ENCODE assay signal across 8 cellular contexts in genomic region chr6:85460951-85461805, GRCh38. TPM values are rescaled to one million over a fixed set of nuclear protein-coding genes. Genes with fewer than 3 reads are reported as not detected.
DNase-seq lines count a peak whose midpoint lies in the region; ATAC-seq and TF ChIP-seq lines count a peak whose summit lies in the region.

No MANE protein-coding gene starts in this region.

- TF ChIP-seq POLR2A in upper lobe of left lung (IDR thresholded peaks at IDR 0.05), result no peak

- intact Hi-C loops in heart right ventricle (cut with DNase I), result no loop called here

- TF ChIP-seq EP300 in upper lobe of left lung (IDR thresholded peaks at IDR 0.05), result no peak

- H3K27ac ChIP-seq in heart right ventricle (peak overlapping the region in 9 of 10 donors; percentile 2 to 77 (median 62)), upper lobe of left lung (peak overlapping the region; percentile 23 to 58 (median 32))

- 56 to 60% methylated on average over 3 of the region's 3 CpGs for WGBS in heart right ventricle, 2 donors
- 53 to 60% methylated on average over 3 of the region's 3 CpGs for WGBS in upper lobe of left lung, 2 donors

- no peak for TF ChIP-seq CTCF in heart right ventricle (IDR thresholded peaks at IDR 0.05)
- no peak for TF ChIP-seq CTCF in upper lobe of left lung (IDR thresholded peaks at IDR 0.05)

- H3K36me3 ChIP-seq in heart right ventricle (no peaks in the 10 kb centered on the region), upper lobe of left lung (no peaks in the 10 kb centered on the region)

- H3K4me1 ChIP-seq in heart right ventricle (peaks cover 4 to 62% (median 35%) of the 10 kb centered on the region in 9 donors), upper lobe of left lung (peaks cover 6 to 25% (median 13%) of the 10 kb centered on the region in 4 donors)

- H3K9me3 ChIP-seq in heart right ventricle (no peaks in the 10 kb centered on the region), upper lobe of left lung (no peaks in the 10 kb centered on the region)

- H3K27me3 ChIP-seq in heart right ventricle (no peaks in the 10 kb centered on the region), upper lobe of left lung (no peaks in the 10 kb centered on the region)

- DNase-seq in A172 (ENCODE audit: low spot score) (peak; percentile 58), SKM-1 treated with dmso at 0.1 percent for 144 hours (lab: John Stamatoyannopoulos, UW; ENCODE audit: unreplicated experiment) (peak; percentile 94), heart right ventricle (no peak), upper lobe of left lung (no peak), cerebellar cortex (ENCODE audit: low spot score) (no peak), NCI-H2171 (lab: John Stamatoyannopoulos, UW) (no peak)

- H3K4me3 ChIP-seq in heart right ventricle (no peak overlapping the region), upper lobe of left lung (no peak overlapping the region)

- ATAC-seq in GM18909 (IDR thresholded peaks at IDR 0.05; ENCODE audit: poor library complexity, unreplicated experiment) (peak; percentile 83), HG03066 (IDR thresholded peaks at IDR 0.05; ENCODE audit: low read depth, unreplicated experiment) (peak; percentile 81), heart right ventricle (peak in 7 of 8 donors; percentile 16 to 50 (median 41)), upper lobe of left lung (ENCODE audit: low FRiP score in 2 of 2) (no peak)

RNA-seq across cellular contexts. Expression of gene NT5E, which starts 11.3 kb away (rescaled TPM):
- 127 and 155 TPM in 2 replicates for total RNA-seq in A172 (2014; rRNA removed; shearing (Covaris generic))
- total RNA-seq in heart right ventricle (1 to 10 TPM; 2.1 to 8.4 (median 4.3) TPM), upper lobe of left lung (10 to 100 TPM in 3 of 6 donors, 1 to 10 TPM in 3; 1.4 to 17.8 (median 9.6) TPM)
- polyA plus RNA-seq in heart right ventricle, result 1 to 10 TPM in 1 of 2 donors, under 1 TPM in 1; 0.88 to 1.7 TPM

Comparison
In these comparisons a context has a peak if more than half of its experiments do, and no peak if none do; other contexts are left out.
1. DNase-seq: peak in A172 (single experiment) and SKM-1 treated with dmso at 0.1 percent for 144 hours (single experiment); none in heart right ventricle (0 of 2), upper lobe of left lung (0 of 2), cerebellar cortex (single experiment) and NCI-H2171 (single experiment).
2. ATAC-seq: peak in GM18909 (single experiment), HG03066 (single experiment) and heart right ventricle (7 of 8); none in upper lobe of left lung (0 of 2).